Comparison of ENCODE assay signal across 8 cellular contexts in the genomic region with DNA sequence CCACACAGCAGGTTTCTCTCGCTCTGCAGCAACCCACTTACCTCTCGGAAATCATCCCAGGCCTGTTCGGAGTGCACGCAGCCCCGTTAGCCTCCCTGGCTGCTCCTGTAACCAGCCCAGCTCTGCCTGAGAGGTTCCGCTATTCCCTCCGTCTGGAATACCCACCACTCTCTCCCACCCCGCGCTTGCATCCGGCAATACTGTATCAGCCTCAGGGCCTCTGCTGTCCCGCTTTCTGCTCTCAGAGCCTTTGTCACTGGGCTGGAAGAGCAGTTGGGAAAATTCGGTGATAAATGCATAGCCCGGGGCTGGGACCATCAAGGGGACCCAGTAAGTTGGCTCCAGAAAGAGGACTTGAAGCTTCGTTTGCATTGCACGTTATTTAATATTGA. TPM values are rescaled to one million over a fixed set of nuclear protein-coding genes. Genes with fewer than 3 reads are reported as not detected.
DNase-seq lines count a peak whose midpoint lies in the region; ATAC-seq, FAIRE-seq and TF ChIP-seq lines count a peak whose summit lies in the region.

No MANE protein-coding gene starts in this region.

- no peaks in the 10 kb centered on the region for H3K36me3 ChIP-seq in SK-N-MC (ENCODE audit: insufficient read depth, low read length)
- no peaks in the 10 kb centered on the region for H3K36me3 ChIP-seq in small intestine (ENCODE audit: control insufficient read depth in 2 of 2, insufficient read depth in 2 of 2, low read length in 2 of 2)

- peak overlapping the region; percentile 32 for H3K9ac ChIP-seq in SK-N-MC (ENCODE audit: insufficient read length)

- H3K4me3 ChIP-seq in SK-N-MC = peak overlapping the region; percentile 90
- H3K4me3 ChIP-seq in foreskin fibroblast (ENCODE audit: low read depth in 1 of 2, low read length in 2 of 2) = peak overlapping the region; percentile 66 to 69
- peak overlapping the region; percentile 27 to 29 for H3K4me3 ChIP-seq in small intestine (ENCODE audit: low read depth in 1 of 2, low read length in 2 of 2)

- H3K4me1 ChIP-seq in small intestine (ENCODE audit: control insufficient read depth in 2 of 2, insufficient read depth in 1 of 2, low read depth in 1 of 2, low read length in 1 of 2) = peaks cover 3 to 7% of the 10 kb centered on the region in 2 donors

- no peak for TF ChIP-seq CTCF in foreskin fibroblast (IDR thresholded peaks at IDR 0.05; ENCODE audit: low read depth, low read length)

- 14 to 15% (median 14%) methylated on average over 15 of the region's 15 CpGs for WGBS in small intestine, 3 donors

- no peak for FAIRE-seq in small intestine (lab: Jason Lieb, UNC)

- H3K27me3 ChIP-seq in small intestine (ENCODE audit: control insufficient read depth in 2 of 2, insufficient read depth in 2 of 2, low read length in 2 of 2) = no peaks in the 10 kb centered on the region

- DNase-seq in DMS79 treated with DMSO at 0.1 percent for 48 hours (lab: John Stamatoyannopoulos, UW) (peak; percentile 30), DMS79 (lab: John Stamatoyannopoulos, UW) (no peak), SK-N-MC (ENCODE audit: low read depth, low spot score) (no peak), foreskin fibroblast (no peak), small intestine (no peak), RKO (ENCODE audit: low spot score) (no peak)

- ATAC-seq in GM18867 (IDR thresholded peaks at IDR 0.05; ENCODE audit: unreplicated experiment) = no peak
- no peak for ATAC-seq in GM18909 (IDR thresholded peaks at IDR 0.05; ENCODE audit: poor library complexity, unreplicated experiment)

- H3K27ac ChIP-seq in SK-N-MC (no peak overlapping the region), small intestine (ENCODE audit: low read depth in 1 of 2, low read length in 1 of 2) (peak overlapping the region in 1 of 2 donors; percentile 54)

- H3K9me3 ChIP-seq in SK-N-MC (ENCODE audit: low read depth, low read length) (no peaks in the 10 kb centered on the region), small intestine (ENCODE audit: control insufficient read depth, low read depth) (no peaks in the 10 kb centered on the region)

RNA-seq across cellular contexts. Expression of a gene that starts 0.8 kb away (rescaled TPM):
- under 1 TPM in 1 of 3 donors, not detected in 2; 1.00 TPM for polyA plus RNA-seq in small intestine

RNA-seq across cellular contexts. Expression of a gene that starts 31.8 kb away (rescaled TPM):
- polyA plus RNA-seq in small intestine = 1 to 10 TPM; 1.1 to 2.2 (median 1.6) TPM

RNA-seq across cellular contexts. Expression of a gene that starts 52.5 kb away (rescaled TPM):
- polyA plus RNA-seq in small intestine = 10 to 100 TPM in 1 of 3 donors, 1 to 10 TPM in 2; 3.8 to 19.2 (median 5.4) TPM

Comparison
In these comparisons a context has a peak if more than half of its experiments do, and no peak if none do; other contexts are left out.
1. H3K4me3 ChIP-seq: peak in every context shown above with its lines; median percentile 90 in SK-N-MC; 68 in foreskin fibroblast; 28 in small intestine.